ENCODE assay signal across 18 cellular contexts in genomic region chr6:93927731-93928130, GRCh38.
DNase-seq lines count a peak whose midpoint lies in the region; ATAC-seq and TF ChIP-seq lines count a peak whose summit lies in the region.
"Had no signal": no experiment of that assay in that cellular context is flagged by ENCODE, and none has a peak within 500 bp of the region (broad histone marks: within the 10 kb centered on the region; RNA-seq: fewer than 3 reads in every experiment).

No MANE protein-coding gene starts in this region.

- peaks cover 8% of the 10 kb centered on the region for H3K4me1 Mint-ChIP-seq in endodermal cell
- peaks cover 14% of the 10 kb centered on the region for H3K4me1 Mint-ChIP-seq in osteocyte (ENCODE audit: unreplicated experiment)
- H3K4me1 Mint-ChIP-seq in effector memory CD8-positive, alpha-beta T cell (ENCODE audit: low read depth in 2 of 2): no peaks in the 10 kb centered on the region

- ATAC-seq in GM21737 (IDR thresholded peaks at IDR 0.05; ENCODE audit: unreplicated experiment): no peak
- ATAC-seq in effector memory CD8-positive, alpha-beta T cell (replicated peaks): no peak
- ATAC-seq: A549 had no signal

- H3F3A ChIP-seq in MM.1S (ENCODE audit: insufficient read depth, low read length): no peaks in the 10 kb centered on the region

- no peak overlapping the region for H3K4me2 ChIP-seq in MM.1S (ENCODE audit: low read depth, low read length)
- H3K4me2 ChIP-seq: A549 had no signal

- no peaks in the 10 kb centered on the region for H3K9me3 ChIP-seq in endodermal cell (ENCODE audit: control insufficient read depth, low read length)
- no peaks in the 10 kb centered on the region for H3K9me3 ChIP-seq in MM.1S (replicated peaks; ENCODE audit: insufficient read depth, low read length)
- H3K9me3 ChIP-seq: A549, Caco-2 had no signal

- no peaks in the 10 kb centered on the region for H3K36me3 Mint-ChIP-seq in endodermal cell (ENCODE audit: low read depth)
- no peaks in the 10 kb centered on the region for H3K36me3 Mint-ChIP-seq in osteocyte (ENCODE audit: unreplicated experiment)
- no peaks in the 10 kb centered on the region for H3K36me3 Mint-ChIP-seq in effector memory CD8-positive, alpha-beta T cell (ENCODE audit: insufficient read depth)

- no peaks in the 10 kb centered on the region for H3K27me3 Mint-ChIP-seq in endodermal cell (ENCODE audit: insufficient read depth)
- no peaks in the 10 kb centered on the region for H3K27me3 Mint-ChIP-seq in osteocyte (ENCODE audit: unreplicated experiment)
- H3K27me3 Mint-ChIP-seq in effector memory CD8-positive, alpha-beta T cell: no peaks in the 10 kb centered on the region

- peak overlapping the region; percentile 99 for H2AFZ ChIP-seq in ACC112 (ENCODE audit: low read length, unreplicated experiment)
- H2AFZ ChIP-seq in MM.1S (ENCODE audit: low read length): no peak overlapping the region

- H3K9me3 Mint-ChIP-seq in endodermal cell (no peaks in the 10 kb centered on the region), osteocyte (ENCODE audit: unreplicated experiment) (no peaks in the 10 kb centered on the region)
- H3K9me3 Mint-ChIP-seq in effector memory CD8-positive, alpha-beta T cell: peaks cover 6 to 8% of the 10 kb centered on the region in 2 donors

- H3K27ac ChIP-seq in ACC112 (ENCODE audit: low read depth, low read length) (no peak overlapping the region), endodermal cell (ENCODE audit: low read depth, low read length) (no peak overlapping the region), MM.1S (ENCODE audit: low read length) (no peak overlapping the region)
- H3K27ac ChIP-seq: A549 had no signal

- H3K4me1 ChIP-seq in ACC112 (ENCODE audit: control insufficient read depth, insufficient read depth, low read length, unreplicated experiment) (peaks cover 10% of the 10 kb centered on the region), endodermal cell (ENCODE audit: control insufficient read depth, insufficient read depth, low read length) (no peaks in the 10 kb centered on the region), MM.1S (ENCODE audit: low read length) (no peaks in the 10 kb centered on the region)
- H3K4me1 ChIP-seq: A549, Caco-2 had no signal

- no peaks in the 10 kb centered on the region for H3K9me2 ChIP-seq in MM.1S (replicated peaks; ENCODE audit: insufficient read depth, low read length)

- H3K36me3 ChIP-seq in ACC112 (ENCODE audit: insufficient read depth, low read length) (no peaks in the 10 kb centered on the region), endodermal cell (ENCODE audit: control insufficient read depth, insufficient read depth, low read length) (no peaks in the 10 kb centered on the region), MM.1S (replicated peaks; ENCODE audit: insufficient read depth, low read length) (no peaks in the 10 kb centered on the region)

- DNase-seq in NCI-H69 (lab: John Stamatoyannopoulos, UW) (peak; percentile 20), endodermal cell (no peak), osteocyte (ENCODE audit: extremely low spot score, unreplicated experiment) (no peak), MM.1S (no peak), LoVo (ENCODE audit: low spot score) (no peak)
- DNase-seq in effector memory CD8-positive, alpha-beta T cell: no peak
- DNase-seq: Caco-2; DMS153; EL; MV-4-11; NCI-H1417; NCI-H187 treated with DMSO at 0.1 percent for 48 hours; NCI-H526 treated with DMSO at 0.1 percent for 48 hours; NK-92 treated with Interleukin-12 subunit alpha and Interleukin-12 subunit beta, amount 100 ng/mL, for 24 hours; RPMI8226 had no signal

- H3K9ac ChIP-seq in endodermal cell (ENCODE audit: extremely low read depth, low read length, poor library complexity, severe bottlenecking): no peak overlapping the region
- no peak overlapping the region for H3K9ac ChIP-seq in MM.1S (ENCODE audit: low read length)

- TF ChIP-seq CTCF in endodermal cell (conservative IDR thresholded peaks at IDR 0.05): no peak
- TF ChIP-seq CTCF in osteocyte (IDR thresholded peaks at IDR 0.05): no peak
- TF ChIP-seq CTCF in MM.1S (IDR thresholded peaks at IDR 0.05; ENCODE audit: low read length): no peak

- H4K20me1 ChIP-seq in MM.1S (ENCODE audit: insufficient read depth, low read length): no peaks in the 10 kb centered on the region

- H3K4me3 ChIP-seq in ACC112 (ENCODE audit: low read depth, low read length) (peak overlapping the region; percentile 71), endodermal cell (ENCODE audit: low read length) (no peak overlapping the region), MM.1S (ENCODE audit: low read length) (no peak overlapping the region)
- H3K4me3 ChIP-seq: A549 had no signal

- H3K27me3 ChIP-seq in ACC112 (ENCODE audit: insufficient read depth, low read length): no peaks in the 10 kb centered on the region
- no peaks in the 10 kb centered on the region for H3K27me3 ChIP-seq in endodermal cell (ENCODE audit: control insufficient read depth, insufficient read depth, low read length, poor library complexity, severe bottlenecking)
- no peaks in the 10 kb centered on the region for H3K27me3 ChIP-seq in MM.1S (replicated peaks; ENCODE audit: insufficient read depth, low read length)

- H3K4me3 Mint-ChIP-seq in endodermal cell (no peak overlapping the region), osteocyte (ENCODE audit: unreplicated experiment) (peak overlapping the region; percentile 42)
- no peak overlapping the region for H3K4me3 Mint-ChIP-seq in effector memory CD8-positive, alpha-beta T cell

- H3K27ac Mint-ChIP-seq in endodermal cell (peak overlapping the region; percentile 5), osteocyte (ENCODE audit: unreplicated experiment) (peak overlapping the region; percentile 65)
- H3K27ac Mint-ChIP-seq in effector memory CD8-positive, alpha-beta T cell: no peak overlapping the region

- H3K79me2 ChIP-seq in ACC112 (ENCODE audit: control insufficient read depth, insufficient read depth, low read length, unreplicated experiment) (no peaks in the 10 kb centered on the region), MM.1S (ENCODE audit: low read length) (no peaks in the 10 kb centered on the region)

- 80 to 96% methylated on average over 5 of the region's 5 CpGs for WGBS in endodermal cell (ENCODE audit: insufficient coverage in 1 of 2, insufficient read length in 1 of 2), 2 experiments

Comparison
In these comparisons a context has a peak if more than half of its experiments do, and no peak if none do; other contexts are left out.
1. H3K27ac Mint-ChIP-seq: peak in endodermal cell (single experiment) and osteocyte (single experiment); none in effector memory CD8-positive, alpha-beta T cell (0 of 2).